10 cellular contexts compared by ENCODE assay signal in genomic region chr3:126179825-126180476, GRCh38. TPM values are rescaled to one million over a fixed set of nuclear protein-coding genes. Genes with fewer than 3 reads are reported as not detected.
DNase-seq lines count a peak whose midpoint lies in the region; ATAC-seq and TF ChIP-seq lines count a peak whose summit lies in the region.
"Had no signal": no experiment of that assay in that cellular context is flagged by ENCODE, and none has a peak within 500 bp of the region (broad histone marks: within the 10 kb centered on the region; RNA-seq: fewer than 3 reads in every experiment).

No MANE protein-coding gene starts in this region.

- intact Hi-C loops in mammary epithelial cell (cut with micrococcal nuclease), result no loop called here
- intact Hi-C loops in sigmoid colon (cut with DNase I), result loop anchor here (1.0 to 5.0 kb wide), 2 partner anchors 33 to 82 kb away; no protein-coding TSS in a partner anchor

- no peaks in the 10 kb centered on the region for H3K9me3 Mint-ChIP-seq in GM23338

- dilution Hi-C loops in mammary epithelial cell (cut with HindIII; ENCODE audit: low sequenced_read_pairs), result no loop called here

- no peaks in the 10 kb centered on the region for H3K79me2 ChIP-seq in GM23338 (replicated peaks; ENCODE audit: insufficient read depth)
- H3K79me2 ChIP-seq in mammary epithelial cell (ENCODE audit: insufficient read depth, low read length), result no peaks in the 10 kb centered on the region

- H3K4me1 ChIP-seq in GM23338 (ENCODE audit: insufficient read depth) (no peaks in the 10 kb centered on the region), mammary epithelial cell (ENCODE audit: insufficient read depth, low read length) (peaks cover 17% of the 10 kb centered on the region), sigmoid colon (peaks cover 0 to 36% (median 30%) of the 10 kb centered on the region in 4 donors)

- BruUV-seq in mammary epithelial cell (replicated peaks; lab: Mats Ljungman, UMichigan), result no TSS peak

- peak in 1 of 4 donors; percentile 3 for TF ChIP-seq EP300 in sigmoid colon (IDR thresholded peaks at IDR 0.05)

- peaks cover 26% of the 10 kb centered on the region for H3K27me3 Mint-ChIP-seq in GM23338 (ENCODE audit: insufficient read depth, low read depth, poor library complexity)

- H4K20me1 ChIP-seq in GM23338 (replicated peaks; ENCODE audit: insufficient read depth), result no peaks in the 10 kb centered on the region
- H4K20me1 ChIP-seq in mammary epithelial cell (ENCODE audit: insufficient read depth, low read length), result no peaks in the 10 kb centered on the region

- H3K9me2 ChIP-seq in GM23338 (ENCODE audit: insufficient read depth), result no peaks in the 10 kb centered on the region

- TF ChIP-seq CTCF in GM23338 (conservative IDR thresholded peaks at IDR 0.05; ENCODE audit: low read depth in 2 of 2) (no peak), mammary epithelial cell (conservative IDR thresholded peaks at IDR 0.05 in 1 of 2, IDR thresholded peaks at IDR 0.05 in 1 of 2; ENCODE audit: extremely low read depth in 1 of 2, insufficient read depth in 1 of 2, low read depth in 1 of 2, low read length in 2 of 2) (no peak), sigmoid colon (IDR thresholded peaks at IDR 0.05) (no peak)

- H3K36me3 Mint-ChIP-seq in GM23338 (ENCODE audit: low read depth), result no peaks in the 10 kb centered on the region; the same call in 2 of the 3 replicates

- H3K27ac Mint-ChIP-seq in GM23338, result no peak overlapping the region

- peak overlapping the region; percentile 96 for H3K4me2 ChIP-seq in GM23338
- peak overlapping the region; percentile 96 for H3K4me2 ChIP-seq in mammary epithelial cell (ENCODE audit: insufficient read depth, low read depth, low read length)

- CTCF ChIA-PET in mammary epithelial cell (lab: Charles Lee; ENCODE audit: low non-redundant PET), result no interaction called here

- DNase-seq in GM23338 (ENCODE audit: low spot score), result peak; percentile 83
- DNase-seq in mammary epithelial cell, result no peak
- peak; percentile 12 for DNase-seq in iris pigment epithelial cell (ENCODE audit: low read depth)
- DNase-seq in sigmoid colon, result peak; percentile 87
- DNase-seq in HUDEP-2 (lab: John Stamatoyannopoulos, UW; ENCODE audit: unreplicated experiment in 76 of 76), result no peak
- DNase-seq in NCI-H1436 treated with DMSO at 0.1 percent for 48 hours (lab: John Stamatoyannopoulos, UW), result no peak
- DNase-seq: activated T-cell treated with anti-CD3 and anti-CD28 coated beads, Interleukin-2, amount 50 U/mL, for 48 hours had no signal

- H2AFZ ChIP-seq in GM23338 (peak overlapping the region; percentile 95), mammary epithelial cell (ENCODE audit: low read depth, low read length) (peak overlapping the region; percentile 92)

- WGBS in mammary epithelial cell (ENCODE audit: low coverage, missing lambda C conversion rate), result 12% methylated on average over 21 of the region's 47 CpGs
- WGBS in sigmoid colon, 2 donors, result 3 to 4% methylated on average over 47 of the region's 47 CpGs

- H3F3A ChIP-seq in GM23338 (replicated peaks; ENCODE audit: low read depth), result 0 out of 2 replicates have a peak, but pooled peaks cover 2% of the 10 kb centered on the region

- H3K27me3 ChIP-seq in GM23338 (ENCODE audit: insufficient read depth) (peaks cover 45% of the 10 kb centered on the region), mammary epithelial cell (ENCODE audit: insufficient read depth, low read length) (no peaks in the 10 kb centered on the region), sigmoid colon (no peaks in the 10 kb centered on the region)

- H3K36me3 ChIP-seq in GM23338 (ENCODE audit: insufficient read depth) (no peaks in the 10 kb centered on the region), mammary epithelial cell (ENCODE audit: insufficient read depth, low read length) (no peaks in the 10 kb centered on the region), sigmoid colon (no peaks in the 10 kb centered on the region)

- H3K27ac ChIP-seq in GM23338 (ENCODE audit: low read depth) (no peak overlapping the region), mammary epithelial cell (ENCODE audit: insufficient read depth, low read depth, low read length) (no peak overlapping the region), sigmoid colon (peak overlapping the region; percentile 86 to 95 (median 90))

- H3K9ac ChIP-seq in mammary epithelial cell (ENCODE audit: insufficient read depth, low read length), result no peak overlapping the region

- peak; percentile 76 for ATAC-seq in GM23338
- ATAC-seq in GM18873 (IDR thresholded peaks at IDR 0.05; ENCODE audit: low FRiP score, unreplicated experiment), result no peak
- no peak for ATAC-seq in GM19023 (IDR thresholded peaks at IDR 0.05; ENCODE audit: unreplicated experiment)

- H3K9me3 ChIP-seq in mammary epithelial cell (replicated peaks; ENCODE audit: insufficient read depth, low read length) (no peaks in the 10 kb centered on the region), sigmoid colon (no peaks in the 10 kb centered on the region)

- TF ChIP-seq POLR2A in sigmoid colon (IDR thresholded peaks at IDR 0.05), result no peak

- H3K4me3 Mint-ChIP-seq in GM23338, result peak overlapping the region; percentile 88

- peaks cover 16% of the 10 kb centered on the region for H3K4me1 Mint-ChIP-seq in GM23338

- H3K4me3 ChIP-seq in GM23338 (peak overlapping the region; percentile 83), mammary epithelial cell (replicated peaks in 1 of 3; ENCODE audit: insufficient read depth in 1 of 3, low read depth in 2 of 3, low read length in 3 of 3) (peak overlapping the region; percentile 22 to 55 (median 49)), sigmoid colon (peak overlapping the region; percentile 56 to 78 (median 62))

- in situ Hi-C loops in mammary epithelial cell (cut with MboI; ENCODE audit: low sequenced_read_pairs in 2 of 2), result no loop called here

TF ChIP-seq in GM23338, 12 proteins besides CTCF, POLR2A, EP300 and RAD21:
- TF ChIP-seq EZH2 (IDR thresholded peaks at IDR 0.05; ENCODE audit: low read depth, unreplicated experiment) (peak; percentile 51), REST (IDR thresholded peaks at IDR 0.05; ENCODE audit: unreplicated experiment) (no peak)

RNA-seq across cellular contexts. Expression of gene ALDH1L1, which starts 0.4 kb away (rescaled TPM):
- 0.82 and 1.3 TPM in 2 replicates for total RNA-seq in GM23338 (2014; rRNA removed; shearing (Covaris generic))
- polyA plus RNA-seq in GM23338 (2016; fragmentation: Nextera tagmentation; extraction: Ambion mirVana), result 0.89 and 1.0 TPM in 2 replicates
- 1 to 10 TPM in 1 of 2 donors, under 1 TPM in 1; 0.71 to 1.2 TPM for total RNA-seq in mammary epithelial cell
- polyA plus RNA-seq in mammary epithelial cell, result 0.80 TPM
- not detected for polyA minus RNA-seq in mammary epithelial cell
- 10 to 100 TPM; 15.0 to 32.5 (median 27.6) TPM for total RNA-seq in sigmoid colon
- 10 to 100 TPM in 1 of 3 donors, 1 to 10 TPM in 2; 7.2 to 10.4 (median 8.5) TPM for polyA plus RNA-seq in sigmoid colon
- total RNA-seq: myocyte had no signal

Comparison
In these comparisons a context has a peak if more than half of its experiments do, and no peak if none do; other contexts are left out.
1. DNase-seq: peak in GM23338 (single experiment), iris pigment epithelial cell (single experiment) and sigmoid colon (single experiment); none in mammary epithelial cell (single experiment), HUDEP-2 (0 of 76) and NCI-H1436 treated with DMSO at 0.1 percent for 48 hours (single experiment).
2. H3K27ac ChIP-seq: peak in sigmoid colon (4 of 4); none in GM23338 (single experiment) and mammary epithelial cell (single experiment).
3. Peak in every context shown above with its lines, with median percentiles within 50 percentile points of each other: H3K4me3 ChIP-seq.